Comparison of ENCODE assay signal across 30 cellular contexts in the genomic region with DNA sequence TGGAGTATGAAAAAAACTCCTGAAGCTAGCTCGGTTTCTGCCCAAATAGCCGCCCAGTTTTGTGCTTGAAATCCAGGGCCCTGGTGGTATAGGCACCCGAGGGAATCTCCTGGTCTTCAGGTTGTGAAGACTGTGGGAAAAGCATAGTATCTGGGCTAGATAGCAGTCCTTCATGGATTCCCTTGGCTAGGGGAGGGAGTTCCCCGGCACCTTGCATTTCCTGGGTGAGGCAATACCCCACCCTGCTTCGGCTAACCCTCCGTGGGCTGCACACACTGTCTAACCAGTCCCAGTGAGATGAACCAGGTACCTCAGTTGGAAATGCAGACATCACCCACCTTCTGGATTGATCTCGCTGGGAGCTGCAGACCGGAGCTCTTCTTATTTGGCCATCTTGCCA.
"Had no signal": no experiment of that assay in that cellular context is flagged by ENCODE, and none has a peak within 500 bp of the region (broad histone marks: within the 10 kb centered on the region; RNA-seq: fewer than 3 reads in every experiment).

No MANE protein-coding gene starts in this region.

- H3K9me3 Mint-ChIP-seq: endodermal cell, neural crest cell had no signal

- H3K27me3 ChIP-seq: colonic mucosa, gastrocnemius medialis, left lung, right atrium auricular region, sigmoid colon, spleen, testis, tibial artery, upper lobe of left lung had no signal

- FAIRE-seq: kidney, urothelium cell line had no signal

- H3K36me3 ChIP-seq: colonic mucosa, gastrocnemius medialis, left lung, prostate gland, right atrium auricular region, sigmoid colon, spleen, tibial artery, upper lobe of left lung had no signal

- ATAC-seq: esophagus mucosa; gastrocnemius medialis; left lung; mucosa of descending colon; natural killer cell treated with Interleukin-12 subunit alpha and Interleukin-12 subunit beta and Interleukin-15 and Interleukin-18, amount 100 ng/mL, for 72 hours; stimulated activated memory B cell treated with anti-CD40 and anti-IgM and Interleukin-4, amounts not matched to agents 10 μg/mL and 1 μg/mL and 100 μg/mL, for 72 hours; stimulated activated naive CD8-positive, alpha-beta T cell treated with anti-CD3 and anti-CD28 coated beads, Interleukin-15, Interleukin-2, amounts not matched to agents 100 U/mL and 50 U/mL, for 24 hours had no signal

- H3K27ac ChIP-seq: colonic mucosa, epithelial cell of prostate, gastrocnemius medialis, left lung, prostate gland, right atrium auricular region, sigmoid colon, spleen, testis, tibial artery, upper lobe of left lung had no signal

- H3K9me3 ChIP-seq: colonic mucosa, gastrocnemius medialis, mucosa of descending colon, prostate gland, right atrium auricular region, sigmoid colon, testis, upper lobe of left lung had no signal

- H3K27ac Mint-ChIP-seq: dendritic cell treated with granulocyte-macrophage colony-stimulating factor and Interleukin-4, amounts not matched to agents 40 ng/mL and 50 ng/mL, for 4 days; endodermal cell; mesothelial cell of epicardium; naive B cell; natural killer cell treated with Interleukin-12 subunit alpha and Interleukin-12 subunit beta and Interleukin-15 and Interleukin-18, amount 100 ng/mL, for 72 hours; stimulated activated memory B cell treated with anti-CD40 and anti-IgM and Interleukin-4, amounts not matched to agents 10 μg/mL and 1 μg/mL and 100 μg/mL, for 72 hours had no signal

- H3K36me3 Mint-ChIP-seq: naive B cell; stimulated activated memory B cell treated with anti-CD40 and anti-IgM and Interleukin-4, amounts not matched to agents 10 μg/mL and 1 μg/mL and 100 μg/mL, for 72 hours had no signal

- H3K4me3 ChIP-seq: colonic mucosa, gastrocnemius medialis, left lung, mucosa of descending colon, prostate gland, right atrium auricular region, sigmoid colon, spleen, testis, tibial artery, upper lobe of left lung had no signal

- H3K27me3 Mint-ChIP-seq: dendritic cell treated with granulocyte-macrophage colony-stimulating factor and Interleukin-4, amounts not matched to agents 40 ng/mL and 50 ng/mL, for 4 days; naive B cell; natural killer cell treated with Interleukin-12 subunit alpha and Interleukin-12 subunit beta and Interleukin-15 and Interleukin-18, amount 100 ng/mL, for 72 hours; stimulated activated memory B cell treated with anti-CD40 and anti-IgM and Interleukin-4, amounts not matched to agents 10 μg/mL and 1 μg/mL and 100 μg/mL, for 72 hours had no signal

- H3K4me1 Mint-ChIP-seq: endodermal cell; mesothelial cell of epicardium; naive B cell; neural crest cell; stimulated activated memory B cell treated with anti-CD40 and anti-IgM and Interleukin-4, amounts not matched to agents 10 μg/mL and 1 μg/mL and 100 μg/mL, for 72 hours had no signal

- DNase-seq: colonic mucosa; effector CD8-positive, alpha-beta T cell; foreskin fibroblast; gastrocnemius medialis; head of caudate nucleus; kidney; left lung; mesenchymal stem cell; mucosa of descending colon; naive B cell; nucleus accumbens; sigmoid colon; spleen; stimulated activated CD4-positive, alpha-beta T cell treated with anti-CD3 and anti-CD28 coated beads, Interleukin-4, amount 100 ng/mL, for 4 hours; stimulated activated naive CD8-positive, alpha-beta T cell treated with anti-CD3 and anti-CD28 coated beads, Interleukin-15, Interleukin-2, amounts not matched to agents 100 U/mL and 50 U/mL, for 24 hours; substantia nigra; testis; tibial artery; upper lobe of left lung had no signal

- H3K4me1 ChIP-seq: colonic mucosa, gastrocnemius medialis, left lung, prostate gland, right atrium auricular region, sigmoid colon, spleen, testis, tibial artery, upper lobe of left lung had no signal

- H3K4me3 Mint-ChIP-seq: dendritic cell treated with granulocyte-macrophage colony-stimulating factor and Interleukin-4, amounts not matched to agents 40 ng/mL and 50 ng/mL, for 4 days; endodermal cell; mesothelial cell of epicardium; naive B cell; natural killer cell treated with Interleukin-12 subunit alpha and Interleukin-12 subunit beta and Interleukin-15 and Interleukin-18, amount 100 ng/mL, for 72 hours; neural crest cell; stimulated activated memory B cell treated with anti-CD40 and anti-IgM and Interleukin-4, amounts not matched to agents 10 μg/mL and 1 μg/mL and 100 μg/mL, for 72 hours had no signal
